ENCODE assay signal across 8 cellular contexts in the genomic region with DNA sequence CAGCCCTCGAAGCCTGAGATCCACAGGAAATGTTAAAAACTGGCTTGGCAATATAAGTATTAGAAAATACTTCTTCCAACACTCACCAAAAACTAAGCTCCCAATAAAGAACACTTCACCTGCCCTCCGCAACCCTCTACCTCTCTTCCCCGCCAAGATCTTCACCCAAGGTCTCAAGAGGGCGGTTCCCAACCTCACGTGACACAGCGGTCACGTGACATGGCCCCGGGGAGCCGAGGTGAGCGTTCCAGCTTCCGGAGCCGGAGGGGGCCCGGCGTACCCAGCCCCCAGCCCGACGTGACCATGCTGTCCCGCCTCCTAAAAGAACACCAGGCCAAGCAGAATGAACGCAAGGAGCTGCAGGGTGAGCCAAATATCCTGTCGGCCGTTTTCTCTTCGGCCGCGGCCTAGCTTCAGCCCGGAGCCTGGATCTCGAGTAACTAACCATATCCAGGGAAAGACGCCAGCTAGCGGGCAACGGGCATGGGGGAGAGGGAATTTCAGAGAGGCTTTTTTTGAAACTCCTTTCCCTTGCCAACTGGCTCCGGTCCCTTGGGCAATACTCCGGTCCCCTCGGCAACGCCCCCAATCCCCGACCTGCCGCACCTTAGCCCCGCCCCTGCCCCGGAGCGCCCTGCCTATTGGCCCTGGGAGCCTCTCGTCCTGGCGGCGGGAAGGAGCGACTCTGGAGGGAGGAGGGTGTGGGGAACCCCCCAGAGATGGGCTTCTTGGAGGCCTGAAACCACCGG.
DNase-seq lines count a peak whose midpoint lies in the region; ATAC-seq and FAIRE-seq lines count a peak whose summit lies in the region.

Gene BLOC1S1 (plus strand): TSS at position 214 of the 749 bp plus-strand sequence. CDS start 6 bp downstream, at position 220.

- peaks cover 17% of the 10 kb centered on the region for H3K36me3 Mint-ChIP-seq in effector memory CD8-positive, alpha-beta T cell (ENCODE audit: insufficient read depth)
- no peaks in the 10 kb centered on the region for H3K36me3 Mint-ChIP-seq in memory B cell

- peaks cover 0 to 8% of the 10 kb centered on the region in 2 donors for H3K27me3 Mint-ChIP-seq in effector memory CD8-positive, alpha-beta T cell
- H3K27me3 Mint-ChIP-seq in memory B cell = no peaks in the 10 kb centered on the region

- H3K4me1 Mint-ChIP-seq in effector memory CD8-positive, alpha-beta T cell (ENCODE audit: low read depth in 2 of 2) = peaks cover 18 to 21% of the 10 kb centered on the region in 2 donors
- H3K4me1 Mint-ChIP-seq in memory B cell = peaks cover 27% of the 10 kb centered on the region

- ATAC-seq in GM21367 (IDR thresholded peaks at IDR 0.05; ENCODE audit: unreplicated experiment) (peak; percentile 77), memory B cell (ENCODE audit: low read depth) (peak; percentile 90)
- peak; percentile 90 for ATAC-seq in effector memory CD8-positive, alpha-beta T cell (replicated peaks)

- DNase-seq in COR-L47 (lab: John Stamatoyannopoulos, UW) (peak; percentile 93), HTR-8/SVneo (ENCODE audit: insufficient read length, low spot score) (peak; percentile 94), NOMO-1 treated with DMSO at 0.1 percent for 48 hours (lab: John Stamatoyannopoulos, UW; ENCODE audit: unreplicated experiment) (peak; percentile 84), memory B cell (ENCODE audit: low spot score in 2 of 2) (peak; percentile 86 to 87)
- peak; percentile 81 to 82 for DNase-seq in activated CD8-positive, alpha-beta memory T cell treated with anti-CD3 and anti-CD28 coated beads for 4 hours (ENCODE audit: low read depth in 2 of 2)
- DNase-seq in effector memory CD8-positive, alpha-beta T cell = peak; percentile 89 to 91 (median 90)
- peak; percentile 86 for DNase-seq in stimulated activated CD8-positive, alpha-beta memory T cell treated with anti-CD3 and anti-CD28 coated beads, Interleukin-12 subunit alpha, Interleukin-12 subunit beta, amount 100 ng/mL, for 24 hours (ENCODE audit: extremely low read depth)

- FAIRE-seq in HTR-8/SVneo (lab: Jason Lieb, UNC) = no peak

- peak within 1 kb of the TSS; percentile 92 to 94 for H3K4me3 Mint-ChIP-seq in effector memory CD8-positive, alpha-beta T cell
- H3K4me3 Mint-ChIP-seq in memory B cell = peak within 1 kb of the TSS; percentile 92

- H3K9me3 Mint-ChIP-seq in effector memory CD8-positive, alpha-beta T cell = peaks cover 0 to 1% of the 10 kb centered on the region in 2 donors
- H3K9me3 Mint-ChIP-seq in memory B cell = no peaks in the 10 kb centered on the region

- peak within 1 kb of the TSS; percentile 97 for H3K27ac Mint-ChIP-seq in effector memory CD8-positive, alpha-beta T cell
- H3K27ac Mint-ChIP-seq in memory B cell = peak within 1 kb of the TSS; percentile 91

Comparison
In these comparisons a context has a peak if more than half of its experiments do, and no peak if none do; other contexts are left out.
1. Peak in every context shown above with its lines: DNase-seq and ATAC-seq.